Comparison of ENCODE assay signal across 8 cellular contexts in genomic region chrX:120629667-120630537, GRCh38. TPM values are rescaled to one million over a fixed set of nuclear protein-coding genes. Genes with fewer than 3 reads are reported as not detected.
DNase-seq lines count a peak whose midpoint lies in the region; ATAC-seq and TF ChIP-seq lines count a peak whose summit lies in the region.

C1GALT1C1 (minus strand) TSS chrX:120630054; CDS start chrX:120627166, 2,888 bp downstream.

- peak within 1 kb of the TSS; percentile 83 for H3K27ac ChIP-seq in RWPE1

- intact Hi-C loops in activated T-helper 2 cell treated with anti-CD3 and anti-CD28 coated beads, Interferon-gamma antibody, Interleukin-2, Interleukin-4, amounts not matched to agents 10 μg/mL and 5 μg/mL and 100 μg/mL, durations not matched to agents 14 hours and 24 hours and 36 hours (cut with micrococcal nuclease): loop anchor here (1.0 to 10.0 kb wide), 3 partner anchors 65 to 144 kb away; no protein-coding TSS in a partner anchor
- intact Hi-C loops in natural killer cell (cut with micrococcal nuclease): loop anchor here (1.0 kb wide), 2 partner anchors 26 to 69 kb away; partner anchors contain the start of gene MCTS1

- H3K9me3 Mint-ChIP-seq in activated T-helper 2 cell treated with anti-CD3 and anti-CD28 coated beads, Interferon-gamma antibody, Interleukin-2, Interleukin-4, amounts not matched to agents 10 μg/mL and 5 μg/mL and 100 μg/mL, durations not matched to agents 14 hours and 24 hours and 36 hours: no peaks in the 10 kb centered on the region
- H3K9me3 Mint-ChIP-seq in natural killer cell: no peaks in the 10 kb centered on the region

- TF ChIP-seq CTCF in LNCaP clone FGC (IDR thresholded peaks at IDR 0.05; ENCODE audit: control insufficient read depth, extremely low read depth, insufficient read depth) (no peak), RWPE1 (conservative IDR thresholded peaks at IDR 0.05; ENCODE audit: low read depth) (no peak), natural killer cell (IDR thresholded peaks at IDR 0.05) (no peak)

- H3K27me3 Mint-ChIP-seq in activated T-helper 2 cell treated with anti-CD3 and anti-CD28 coated beads, Interferon-gamma antibody, Interleukin-2, Interleukin-4, amounts not matched to agents 10 μg/mL and 5 μg/mL and 100 μg/mL, durations not matched to agents 14 hours and 24 hours and 36 hours (ENCODE audit: low read depth): no peaks in the 10 kb centered on the region
- H3K27me3 Mint-ChIP-seq in natural killer cell (ENCODE audit: low read depth in 2 of 2): no peaks in the 10 kb centered on the region

- CTCF ChIA-PET in RWPE1 (lab: Yijun Ruan, JAX): no interaction called here

- H3K27ac Mint-ChIP-seq in activated T-helper 2 cell treated with anti-CD3 and anti-CD28 coated beads, Interferon-gamma antibody, Interleukin-2, Interleukin-4, amounts not matched to agents 10 μg/mL and 5 μg/mL and 100 μg/mL, durations not matched to agents 14 hours and 24 hours and 36 hours: peak within 1 kb of the TSS; percentile 96
- peak within 1 kb of the TSS; percentile 92 to 99 for H3K27ac Mint-ChIP-seq in natural killer cell

- POLR2A ChIA-PET in RWPE1 (lab: Yijun Ruan, JAX; ENCODE audit: low non-redundant PET): no interaction called here

- ATAC-seq in natural killer cell: peak; percentile 92 to 98 (median 93)

- peaks cover 11% of the 10 kb centered on the region for H3K36me3 Mint-ChIP-seq in activated T-helper 2 cell treated with anti-CD3 and anti-CD28 coated beads, Interferon-gamma antibody, Interleukin-2, Interleukin-4, amounts not matched to agents 10 μg/mL and 5 μg/mL and 100 μg/mL, durations not matched to agents 14 hours and 24 hours and 36 hours (ENCODE audit: low read depth)
- H3K36me3 Mint-ChIP-seq in natural killer cell: no peaks in the 10 kb centered on the region

- peaks cover 21% of the 10 kb centered on the region for H3K4me1 Mint-ChIP-seq in activated T-helper 2 cell treated with anti-CD3 and anti-CD28 coated beads, Interferon-gamma antibody, Interleukin-2, Interleukin-4, amounts not matched to agents 10 μg/mL and 5 μg/mL and 100 μg/mL, durations not matched to agents 14 hours and 24 hours and 36 hours (ENCODE audit: low read depth)
- peaks cover 5 to 10% of the 10 kb centered on the region in 2 donors for H3K4me1 Mint-ChIP-seq in natural killer cell

- H3K4me3 ChIP-seq in LNCaP clone FGC (ENCODE audit: low read depth, low read length): peak within 1 kb of the TSS; percentile 75

- peak within 1 kb of the TSS; percentile 88 for H3K4me3 Mint-ChIP-seq in activated T-helper 2 cell treated with anti-CD3 and anti-CD28 coated beads, Interferon-gamma antibody, Interleukin-2, Interleukin-4, amounts not matched to agents 10 μg/mL and 5 μg/mL and 100 μg/mL, durations not matched to agents 14 hours and 24 hours and 36 hours (ENCODE audit: low read depth)
- peak within 1 kb of the TSS; percentile 93 for H3K4me3 Mint-ChIP-seq in natural killer cell

- DNase-seq in Daoy (ENCODE audit: low read depth): peak; percentile 94
- DNase-seq in GOT3 (lab: John Stamatoyannopoulos, UW): peak; percentile 72
- DNase-seq in LNCaP clone FGC (ENCODE audit: low read depth): peak; percentile 75
- DNase-seq in RWPE1 (ENCODE audit: low spot score): peak; percentile 79
- DNase-seq in activated T-helper 2 cell treated with anti-CD3 and anti-CD28 coated beads, Interferon-gamma antibody, Interleukin-2, Interleukin-4, amounts not matched to agents 10 μg/mL and 5 μg/mL and 100 μg/mL, durations not matched to agents 14 hours and 24 hours and 36 hours (ENCODE audit: low spot score): peak; percentile 89
- DNase-seq in fibroblast of peridontal ligament (ENCODE audit: extremely low read depth): peak; percentile 83
- peak; percentile 83 for DNase-seq in natural killer cell
- peak; percentile 90 for DNase-seq in stimulated activated naive CD4-positive, alpha-beta T cell treated with Interleukin-2 at 50 U/mL for 16 hours (lab: John Stamatoyannopoulos, UW)

RNA-seq across cellular contexts. Expression of gene C1GALT1C1, which starts in this region (rescaled TPM):
- 35.2 and 35.3 TPM in 2 replicates for total RNA-seq in Daoy (2014; rRNA removed; shearing (Covaris generic))
- 24.5 and 25.0 TPM in 2 replicates for total RNA-seq in activated T-helper 2 cell treated with anti-CD3 and anti-CD28 coated beads, Interferon-gamma antibody, Interleukin-2, Interleukin-4, amounts not matched to agents 10 μg/mL and 5 μg/mL and 100 μg/mL, durations not matched to agents 14 hours and 24 hours and 36 hours
- 1 to 10 TPM; 6.2 to 9.7 (median 6.7) TPM for total RNA-seq in natural killer cell

Comparison
In these comparisons a context has a peak if more than half of its experiments do, and no peak if none do; other contexts are left out.
1. Peak in every context shown above with its lines: DNase-seq, ATAC-seq, H3K4me3 ChIP-seq and H3K27ac ChIP-seq.